In genomic region chr3:180657094-180657493, GRCh38 we compare ENCODE assay signal across 18 cellular contexts. TPM values are rescaled to one million over a fixed set of nuclear protein-coding genes. Genes with fewer than 3 reads are reported as not detected.
DNase-seq lines count a peak whose midpoint lies in the region; TF ChIP-seq lines count a peak whose summit lies in the region.
"Had no signal": no experiment of that assay in that cellular context is flagged by ENCODE, and none has a peak within 500 bp of the region (broad histone marks: within the 10 kb centered on the region; RNA-seq: fewer than 3 reads in every experiment).

No MANE protein-coding gene starts in this region.

- H3K79me1 ChIP-seq in mesenchymal stem cell (replicated peaks; ENCODE audit: low read length, poor library complexity, severe bottlenecking) = no peaks in the 10 kb centered on the region

- H3K4me1 ChIP-seq in ACC112 (ENCODE audit: control insufficient read depth, insufficient read depth, low read length, unreplicated experiment) (no peaks in the 10 kb centered on the region), HUES64 (ENCODE audit: insufficient read depth, low read length) (peaks cover 19% of the 10 kb centered on the region), mesenchymal stem cell (ENCODE audit: control insufficient read depth, insufficient read depth, low read depth, low read length) (no peaks in the 10 kb centered on the region), ascending aorta (no peaks in the 10 kb centered on the region), thyroid gland (no peaks in the 10 kb centered on the region)
- H3K4me1 ChIP-seq: BLaER1 had no signal

- no peaks in the 10 kb centered on the region for H3K79me2 ChIP-seq in ACC112 (ENCODE audit: control insufficient read depth, insufficient read depth, low read length, unreplicated experiment)

- H2BK15ac ChIP-seq in mesenchymal stem cell (ENCODE audit: low read depth, poor library complexity, severe bottlenecking) = no peak overlapping the region

- H3K23ac ChIP-seq in mesenchymal stem cell (ENCODE audit: low read length in 2 of 2) = no peak overlapping the region

- no peak overlapping the region for H3K4ac ChIP-seq in mesenchymal stem cell (ENCODE audit: low read depth in 1 of 2, low read length in 2 of 2)

- peaks cover 15% of the 10 kb centered on the region for H3K27me3 ChIP-seq in ACC112 (ENCODE audit: insufficient read depth, low read length)
- no peaks in the 10 kb centered on the region for H3K27me3 ChIP-seq in HUES64 (ENCODE audit: insufficient read depth, low read length)
- no peaks in the 10 kb centered on the region for H3K27me3 ChIP-seq in mesenchymal stem cell (ENCODE audit: control insufficient read depth in 1 of 2, insufficient read depth in 1 of 2, low read length in 2 of 2)
- no peaks in the 10 kb centered on the region for H3K27me3 ChIP-seq in ascending aorta
- H3K27me3 ChIP-seq in thyroid gland = no peaks in the 10 kb centered on the region
- H3K27me3 ChIP-seq: BLaER1 had no signal

- no peak overlapping the region for H3K27ac ChIP-seq in ACC112 (ENCODE audit: low read depth, low read length)
- H3K27ac ChIP-seq in HUES64 (ENCODE audit: low read depth, low read length) = peak overlapping the region; percentile 18; the same call in 1 of the 2 replicates
- H3K27ac ChIP-seq in mesenchymal stem cell (ENCODE audit: low read length, poor library complexity, severe bottlenecking) = no peak overlapping the region
- no peak overlapping the region for H3K27ac ChIP-seq in ascending aorta
- H3K27ac ChIP-seq in thyroid gland = no peak overlapping the region
- H3K27ac ChIP-seq: BLaER1 had no signal

- peak overlapping the region; percentile 50 for H2AFZ ChIP-seq in ACC112 (ENCODE audit: low read length, unreplicated experiment)
- H2AFZ ChIP-seq in mesenchymal stem cell (ENCODE audit: low read depth, low read length) = no peak overlapping the region

- no peak for TF ChIP-seq POLR2A in thyroid gland (IDR thresholded peaks at IDR 0.05)

- H2BK12ac ChIP-seq in mesenchymal stem cell (ENCODE audit: low read length in 2 of 2) = no peak overlapping the region

- H3K4me2 ChIP-seq in mesenchymal stem cell (ENCODE audit: low read length, poor library complexity, severe bottlenecking) = no peak overlapping the region
- H3K4me2 ChIP-seq: BLaER1 had no signal

- no peak overlapping the region for H4K8ac ChIP-seq in mesenchymal stem cell (ENCODE audit: low read length)

- H2BK5ac ChIP-seq in mesenchymal stem cell (ENCODE audit: low read depth, low read length, poor library complexity, severe bottlenecking) = no peak overlapping the region

- DNase-seq in mesenchymal stem cell (no peak), NCI-H345 treated with DMSO at 0.1 percent for 48 hours (lab: John Stamatoyannopoulos, UW; ENCODE audit: unreplicated experiment) (no peak), ascending aorta (ENCODE audit: low spot score in 2 of 2) (no peak), thyroid gland (no peak)
- DNase-seq: CD4-positive, alpha-beta memory T cell; DMS79 treated with DMSO at 0.1 percent for 48 hours; H9; NCI-H1092 treated with DMSO at 0.1 percent for 48 hours; NCI-H2081 treated with DMSO at 0.1 percent for 48 hours; NCI-H510A; NCI-H774; RPMI8226; SHP77 treated with DMSO at 0.1 percent for 48 hours had no signal

- TF ChIP-seq CTCF in WI38 (IDR thresholded peaks at IDR 0.05; ENCODE audit: low read depth, low read length) = no peak
- no peak for TF ChIP-seq CTCF in ascending aorta (IDR thresholded peaks at IDR 0.05)
- no peak for TF ChIP-seq CTCF in thyroid gland (IDR thresholded peaks at IDR 0.05)

- H2AK5ac ChIP-seq in mesenchymal stem cell (ENCODE audit: low read length, severe bottlenecking) = no peak overlapping the region

- WGBS in HUES64 = 87% methylated on average over 4 of the region's 4 CpGs
- 85% methylated on average over 3 of the region's 4 CpGs for WGBS in mesenchymal stem cell
- WGBS in thyroid gland, 2 donors = 77 to 88% methylated on average over 4 of the region's 4 CpGs

- H3K18ac ChIP-seq in mesenchymal stem cell (ENCODE audit: low read depth in 1 of 2, low read length in 2 of 2) = no peak overlapping the region

- H4K91ac ChIP-seq in mesenchymal stem cell (ENCODE audit: low read length) = no peak overlapping the region

- no peak overlapping the region for H2BK120ac ChIP-seq in mesenchymal stem cell (ENCODE audit: low read depth, low read length)

- H3K36me3 ChIP-seq in ACC112 (ENCODE audit: insufficient read depth, low read length) (no peaks in the 10 kb centered on the region), HUES64 (ENCODE audit: insufficient read depth, low read length) (no peaks in the 10 kb centered on the region), mesenchymal stem cell (ENCODE audit: control insufficient read depth in 1 of 2, insufficient read depth in 2 of 2, low read depth in 1 of 2, low read length in 2 of 2) (no peaks in the 10 kb centered on the region), ascending aorta (no peaks in the 10 kb centered on the region), thyroid gland (no peaks in the 10 kb centered on the region)
- H3K36me3 ChIP-seq: BLaER1 had no signal

- intact Hi-C loops in ascending aorta (cut with DNase I) = no loop called here
- intact Hi-C loops in thyroid gland (cut with DNase I) = no loop called here

- H3K4me3 ChIP-seq in ACC112 (ENCODE audit: low read depth, low read length) (peak overlapping the region; percentile 66), HUES64 (ENCODE audit: low read length) (no peak overlapping the region), WI38 (ENCODE audit: low read depth, low read length) (peak overlapping the region; percentile 41), mesenchymal stem cell (ENCODE audit: insufficient read depth in 1 of 2, low read depth in 1 of 2, low read length in 2 of 2) (peak overlapping the region in 1 of 2 experiments; percentile 24), ascending aorta (no peak overlapping the region), thyroid gland (replicated peaks in 1 of 3) (no peak overlapping the region)
- H3K4me3 ChIP-seq: BLaER1 had no signal

- no peak overlapping the region for H3K14ac ChIP-seq in mesenchymal stem cell (ENCODE audit: low read length in 2 of 2)

- H3K9ac ChIP-seq in HUES64 (ENCODE audit: low read depth, low read length) = no peak overlapping the region
- peak overlapping the region; percentile 7 for H3K9ac ChIP-seq in mesenchymal stem cell (ENCODE audit: low read length)
- H3K9ac ChIP-seq: BLaER1 had no signal

- H3K9me3 ChIP-seq in HUES64 (ENCODE audit: insufficient read depth, low read depth, low read length) (no peaks in the 10 kb centered on the region), mesenchymal stem cell (ENCODE audit: control insufficient read depth, low read length) (no peaks in the 10 kb centered on the region), ascending aorta (no peaks in the 10 kb centered on the region), thyroid gland (no peaks in the 10 kb centered on the region)
- H3K9me3 ChIP-seq: BLaER1 had no signal

RNA-seq across cellular contexts. Expression of gene CCDC39, which starts 22.2 kb away (rescaled TPM):
- 0.85 TPM for polyA plus RNA-seq in HUES64 (2013, experiment 1 of 2)
- 0.51 TPM for polyA plus RNA-seq in HUES64 (2013, experiment 2 of 2)
- polyA plus RNA-seq in mesenchymal stem cell (2013, experiment 1 of 2) = not detected
- not detected for polyA plus RNA-seq in mesenchymal stem cell (2013, experiment 2 of 2)
- total RNA-seq in ascending aorta (not detected), thyroid gland (under 1 TPM in 1 of 4 donors, not detected in 3; 0.27 TPM)
- total RNA-seq: LHCN-M2 had no signal
- polyA plus RNA-seq: CD4-positive, alpha-beta memory T cell had no signal

RNA-seq across cellular contexts. Expression of gene TTC14, which starts 55.1 kb away (rescaled TPM):
- polyA plus RNA-seq in HUES64 (2013, experiment 1 of 2) = 16.4 TPM
- 17.4 TPM for polyA plus RNA-seq in HUES64 (2013, experiment 2 of 2)
- 31.9 TPM for polyA plus RNA-seq in mesenchymal stem cell (2013, experiment 1 of 2)
- polyA plus RNA-seq in mesenchymal stem cell (2013, experiment 2 of 2) = 34.5 TPM
- total RNA-seq in ascending aorta = 20.6 TPM
- 10 to 100 TPM; 67.7 to 81.3 (median 71.4) TPM for total RNA-seq in thyroid gland

Comparison
In these comparisons a context has a peak if more than half of its experiments do, and no peak if none do; other contexts are left out.
1. H3K4me3 ChIP-seq: peak in ACC112 (single experiment) and WI38 (single experiment); none in HUES64 (single experiment), ascending aorta (0 of 2) and thyroid gland (0 of 3).